In genomic region chr13:33797622-33798021, GRCh38 we compare ENCODE assay signal across 9 cellular contexts. TPM values are rescaled to one million over a fixed set of nuclear protein-coding genes. Genes with fewer than 3 reads are reported as not detected.
DNase-seq lines count a peak whose midpoint lies in the region; ATAC-seq and TF ChIP-seq lines count a peak whose summit lies in the region.
"Had no signal": no experiment of that assay in that cellular context is flagged by ENCODE, and none has a peak within 500 bp of the region (broad histone marks: within the 10 kb centered on the region; RNA-seq: fewer than 3 reads in every experiment).

No MANE protein-coding gene starts in this region.

- TF ChIP-seq POLR2A in heart left ventricle (IDR thresholded peaks at IDR 0.05) (no peak), stomach (IDR thresholded peaks at IDR 0.05) (no peak)

- H3K9me3 ChIP-seq in SJSA1 (replicated peaks): no peaks in the 10 kb centered on the region
- peaks cover 0 to 1% (median 0%) of the 10 kb centered on the region in 12 donors for H3K9me3 ChIP-seq in heart left ventricle
- no peaks in the 10 kb centered on the region for H3K9me3 ChIP-seq in stomach

- TF ChIP-seq EP300 in stomach (IDR thresholded peaks at IDR 0.05): no peak

- H3K36me3 ChIP-seq in SJSA1 (no peaks in the 10 kb centered on the region), heart left ventricle (no peaks in the 10 kb centered on the region), stomach (no peaks in the 10 kb centered on the region)

- H3K27ac ChIP-seq in SJSA1 (no peak overlapping the region), heart left ventricle (peak overlapping the region; percentile 51 to 87 (median 74)), stomach (peak overlapping the region in 4 of 5 donors; percentile 14 to 69 (median 46))

- DNase-seq in SJSA1 (ENCODE audit: low read depth in 1 of 2, low spot score in 2 of 2) (no peak), heart left ventricle (no peak), stomach (no peak), NCI-H1417 treated with DMSO at 0.1 percent for 48 hours (lab: John Stamatoyannopoulos, UW) (no peak)
- DNase-seq in activated CD4-positive, alpha-beta T cell treated with anti-CD3 and anti-CD28 coated beads for 1 hour: no peak
- DNase-seq: immature natural killer cell had no signal

- H3K4me3 ChIP-seq in SJSA1: 0 out of 2 replicates have a peak overlapping the region, but pooled peaks have one; percentile 3
- H3K4me3 ChIP-seq in heart left ventricle: peak overlapping the region in 10 of 12 donors; percentile 13 to 50 (median 30)
- peak overlapping the region in 2 of 4 donors; percentile 16 to 21 for H3K4me3 ChIP-seq in stomach

- H3K4me1 ChIP-seq in SJSA1 (replicated peaks): peaks cover 8% of the 10 kb centered on the region
- peaks cover 0 to 29% (median 13%) of the 10 kb centered on the region in 12 donors for H3K4me1 ChIP-seq in heart left ventricle
- peaks cover 0 to 22% (median 11%) of the 10 kb centered on the region in 4 donors for H3K4me1 ChIP-seq in stomach

- intact Hi-C loops in heart left ventricle (cut with DNase I) (loop anchor here in 3 of 10 donors (2.0 to 10.0 kb wide), 4 partner anchors 137 to 1365 kb away; no protein-coding TSS in a partner anchor), stomach (cut with DNase I; ENCODE audit: low total_unique reads) (no loop called here)

- TF ChIP-seq CTCF in heart left ventricle (IDR thresholded peaks at IDR 0.05) (no peak), stomach (IDR thresholded peaks at IDR 0.05) (no peak)

- ATAC-seq in GM21529 (IDR thresholded peaks at IDR 0.05; ENCODE audit: unreplicated experiment) (peak; percentile 71), heart left ventricle (peak; percentile 75 to 89 (median 84)), HG03469 (IDR thresholded peaks at IDR 0.05; ENCODE audit: unreplicated experiment) (no peak), GM19452 (IDR thresholded peaks at IDR 0.05; ENCODE audit: unreplicated experiment) (no peak)

- WGBS in heart left ventricle, 4 donors: 5 to 19% (median 11%) methylated on average over 7 of the region's 7 CpGs
- 32 to 51% (median 39%) methylated on average over 7 of the region's 7 CpGs for WGBS in stomach, 5 donors

- H3K27me3 ChIP-seq in SJSA1 (replicated peaks) (no peaks in the 10 kb centered on the region), heart left ventricle (no peaks in the 10 kb centered on the region), stomach (no peaks in the 10 kb centered on the region)

RNA-seq across cellular contexts. Expression of gene RFC3, which starts 20.3 kb away (rescaled TPM):
- 52.4 and 59.6 TPM in 2 replicates for total RNA-seq in SJSA1 (2014; rRNA removed; shearing (Covaris generic))
- total RNA-seq in heart left ventricle: 1 to 10 TPM; 3.4 to 8.8 (median 5.7) TPM
- 1 to 10 TPM; 2.6 to 7.1 TPM for polyA plus RNA-seq in heart left ventricle
- total RNA-seq in stomach: 10 to 100 TPM in 2 of 5 donors, 1 to 10 TPM in 2, under 1 TPM in 1; 0.58 to 27.7 (median 9.9) TPM
- polyA plus RNA-seq in stomach: 1 to 10 TPM; 4.2 to 7.5 (median 5.5) TPM

Comparison
In these comparisons a context has a peak if more than half of its experiments do, and no peak if none do; other contexts are left out.
1. ATAC-seq: peak in GM21529 (single experiment) and heart left ventricle (4 of 4); none in HG03469 (single experiment) and GM19452 (single experiment).